In the genomic region with DNA sequence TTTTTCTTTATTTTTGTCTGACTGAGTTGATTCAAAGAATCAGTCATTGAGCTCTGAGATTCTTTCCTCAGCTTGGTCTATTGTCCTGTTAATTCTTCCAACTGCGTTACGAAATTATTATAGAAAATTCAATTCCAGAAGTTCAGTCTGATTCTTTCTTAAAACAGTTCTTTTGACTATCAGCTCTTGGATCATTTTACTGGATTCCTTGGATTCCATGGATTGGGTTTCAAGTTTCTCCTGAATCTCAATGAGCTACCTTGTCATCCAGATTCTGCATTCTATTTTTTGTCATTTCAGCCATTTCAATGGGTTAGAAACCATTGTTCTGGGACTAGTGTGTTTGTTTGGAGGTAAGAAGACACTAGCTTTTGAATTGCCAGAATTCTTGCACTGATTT, we compare ENCODE assay signal across 1 cellular context.
TF ChIP-seq lines count a peak whose summit lies in the region.

No MANE protein-coding gene starts in this region.

TF ChIP-seq in WTC11, 78 proteins besides CTCF, POLR2A, EP300 and RAD21 (continued from another document):
- no peak for TF ChIP-seq E2F1 (CRISPR knock-in tag; IDR thresholded peaks at IDR 0.05)
- no peak for TF ChIP-seq GABPB1 (CRISPR knock-in tag; IDR thresholded peaks at IDR 0.05)
- no peak for TF ChIP-seq NR2C2 (CRISPR knock-in tag; IDR thresholded peaks at IDR 0.05)
